Comparison of ENCODE assay signal across 8 cellular contexts in genomic region chr19:55623130-55623868, GRCh38. TPM values are rescaled to one million over a fixed set of nuclear protein-coding genes. Genes with fewer than 3 reads are reported as not detected.
DNase-seq lines count a peak whose midpoint lies in the region; ATAC-seq and TF ChIP-seq lines count a peak whose summit lies in the region.

No MANE protein-coding gene starts in this region.

- intact Hi-C loops in dorsolateral prefrontal cortex (cut with DNase I) (no loop called here), head of caudate nucleus (cut with DNase I) (no loop called here)

- peak overlapping the region; percentile 9 to 50 (median 24); a peak in 13 of 22 replicates for H3K4me2 ChIP-seq in BLaER1 treated with 17β-estradiol and CSF1 and Interleukin-3, amounts not matched to agents 10 nM and 100 nM
- H3K4me2 ChIP-seq in neural cell (ENCODE audit: low read length) = no peak overlapping the region

- peak overlapping the region in 1 of 11 experiments; percentile 18; a peak in 1 of 22 replicates for H3K9ac ChIP-seq in BLaER1 treated with 17β-estradiol and CSF1 and Interleukin-3, amounts not matched to agents 10 nM and 100 nM
- H3K9ac ChIP-seq in HUES64 (ENCODE audit: low read depth, low read length) (no peak overlapping the region), neural cell (ENCODE audit: low read length) (peak overlapping the region; percentile 87)

- TF ChIP-seq EP300 in neural cell (conservative IDR thresholded peaks at IDR 0.05; ENCODE audit: poor library complexity, severe bottlenecking) = no peak

- no peaks in the 10 kb centered on the region for H3K9me3 ChIP-seq in BLaER1 treated with 17β-estradiol and CSF1 and Interleukin-3, amounts not matched to agents 10 nM and 100 nM (replicated peaks in 1 of 11)
- H3K9me3 ChIP-seq in HUES64 (ENCODE audit: insufficient read depth, low read depth, low read length) (no peaks in the 10 kb centered on the region), neural cell (ENCODE audit: low read length) (no peaks in the 10 kb centered on the region)

- 94% methylated on average over 11 of the region's 12 CpGs for WGBS in HUES64

- no peak for TF ChIP-seq CTCF in dorsolateral prefrontal cortex (IDR thresholded peaks at IDR 0.05 in 54 of 56, conservative IDR thresholded peaks at IDR 0.05 in 2 of 56; ENCODE audit: low read depth in 1 of 56, partially characterized antibody in 56 of 56)
- no peak for TF ChIP-seq CTCF in neural cell (IDR thresholded peaks at IDR 0.05; ENCODE audit: poor library complexity, severe bottlenecking)

- H3F3A ChIP-seq in neural cell (ENCODE audit: insufficient read depth, low read length, poor library complexity, severe bottlenecking) = no peaks in the 10 kb centered on the region

- H3K9me2 ChIP-seq in neural cell (ENCODE audit: insufficient read depth, low read length) = no peaks in the 10 kb centered on the region

- H4K20me1 ChIP-seq in BLaER1 treated with 17β-estradiol and CSF1 and Interleukin-3, amounts not matched to agents 10 nM and 100 nM = peaks cover 0 to 20% (median 12%) of the 10 kb centered on the region in 11 experiments; a peak in 10 of 22 replicates
- no peaks in the 10 kb centered on the region for H4K20me1 ChIP-seq in neural cell (ENCODE audit: insufficient read depth)

- TF ChIP-seq RAD21 in neural cell (conservative IDR thresholded peaks at IDR 0.05) = no peak

- DNase-seq in dorsolateral prefrontal cortex (no peak), head of caudate nucleus (no peak)

- peak overlapping the region in 9 of 10 experiments; percentile 32 to 61 (median 55); a peak in 12 of 20 replicates for H3K4me3 ChIP-seq in BLaER1 treated with 17β-estradiol and CSF1 and Interleukin-3, amounts not matched to agents 10 nM and 100 nM
- H3K4me3 ChIP-seq in HUES64 (ENCODE audit: low read length) (peak overlapping the region; percentile 45), dorsolateral prefrontal cortex (peak overlapping the region in 41 of 59 donors; percentile 54 to 85 (median 68)), neural cell (ENCODE audit: low read length) (peak overlapping the region; percentile 73)

- H3K79me2 ChIP-seq in neural cell (replicated peaks; ENCODE audit: insufficient read depth, low read length) = peaks cover 8% of the 10 kb centered on the region

- peaks cover 28 to 40% (median 33%) of the 10 kb centered on the region in 10 experiments for H3K4me1 ChIP-seq in BLaER1 treated with 17β-estradiol and CSF1 and Interleukin-3, amounts not matched to agents 10 nM and 100 nM
- no peaks in the 10 kb centered on the region for H3K4me1 ChIP-seq in HUES64 (ENCODE audit: insufficient read depth, low read length)

- no peak for ATAC-seq in HG02623 (IDR thresholded peaks at IDR 0.05; ENCODE audit: unreplicated experiment)
- ATAC-seq in GM18517 (IDR thresholded peaks at IDR 0.05; ENCODE audit: unreplicated experiment) = no peak
- ATAC-seq in HG03571 (IDR thresholded peaks at IDR 0.05; ENCODE audit: unreplicated experiment) = no peak

- peaks cover 16 to 39% (median 22%) of the 10 kb centered on the region in 11 experiments; a peak in 19 of 22 replicates for H3K36me3 ChIP-seq in BLaER1 treated with 17β-estradiol and CSF1 and Interleukin-3, amounts not matched to agents 10 nM and 100 nM
- H3K36me3 ChIP-seq in HUES64 (ENCODE audit: insufficient read depth, low read length) (peaks cover 12% of the 10 kb centered on the region; the same call in 1 of the 2 replicates), neural cell (ENCODE audit: insufficient read depth, low read length) (no peaks in the 10 kb centered on the region)

- no peaks in the 10 kb centered on the region for H3K27me3 ChIP-seq in BLaER1 treated with 17β-estradiol and CSF1 and Interleukin-3, amounts not matched to agents 10 nM and 100 nM
- H3K27me3 ChIP-seq in HUES64 (ENCODE audit: insufficient read depth, low read length) (no peaks in the 10 kb centered on the region), dorsolateral prefrontal cortex (no peaks in the 10 kb centered on the region), neural cell (ENCODE audit: insufficient read depth, low read depth, low read length) (no peaks in the 10 kb centered on the region)

- H3K27ac ChIP-seq in BLaER1 treated with 17β-estradiol and CSF1 and Interleukin-3, amounts not matched to agents 10 nM and 100 nM = peak overlapping the region in 4 of 11 experiments; percentile 9 to 47 (median 24); a peak in 4 of 22 replicates
- H3K27ac ChIP-seq in HUES64 (ENCODE audit: low read depth, low read length) (no peak overlapping the region), dorsolateral prefrontal cortex (peak overlapping the region in 48 of 59 donors; percentile 4 to 98 (median 92)), neural cell (ENCODE audit: low read length) (peak overlapping the region; percentile 17)

- H2AFZ ChIP-seq in neural cell (ENCODE audit: low read depth, low read length) = no peak overlapping the region

TF ChIP-seq in neural cell, 6 proteins besides CTCF, POLR2A, EP300 and RAD21:
- no peak for TF ChIP-seq TAF1 (IDR thresholded peaks at IDR 0.05; ENCODE audit: low read depth)
- TF ChIP-seq MXI1 (conservative IDR thresholded peaks at IDR 0.05; ENCODE audit: poor library complexity, severe bottlenecking) = no peak
- TF ChIP-seq SMC3 (conservative IDR thresholded peaks at IDR 0.05; ENCODE audit: poor library complexity) = no peak
- no peak for TF ChIP-seq REST (IDR thresholded peaks at IDR 0.05; ENCODE audit: borderline replicate concordance)
- TF ChIP-seq POLR2AphosphoS5 (IDR thresholded peaks at IDR 0.05) = no peak
- no peak for TF ChIP-seq EZH2 (IDR thresholded peaks at IDR 0.05; ENCODE audit: borderline replicate concordance, insufficient read depth, low read length, poor library complexity, severe bottlenecking)

RNA-seq across cellular contexts. Expression of gene ZNF784, which starts 1.1 kb away (rescaled TPM):
- 7.1 TPM for polyA plus RNA-seq in HUES64 (2013, experiment 1 of 2)
- polyA plus RNA-seq in HUES64 (2013, experiment 2 of 2) = 10.1 TPM
- total RNA-seq in dorsolateral prefrontal cortex = 1 to 10 TPM; 2.2 to 7.7 (median 4.4) TPM
- 10.3 and 10.7 TPM in 2 replicates for polyA plus RNA-seq in neural cell
- 11.6 and 13.4 TPM in 2 replicates for polyA minus RNA-seq in neural cell

RNA-seq across cellular contexts. Expression of gene ZNF580, which starts 17.5 kb away (rescaled TPM):
- polyA plus RNA-seq in HUES64 (2013, experiment 1 of 2) = 15.0 TPM
- 21.9 TPM for polyA plus RNA-seq in HUES64 (2013, experiment 2 of 2)
- 10 to 100 TPM; 28.3 to 56.4 (median 40.1) TPM for total RNA-seq in dorsolateral prefrontal cortex
- polyA plus RNA-seq in neural cell = 11.7 and 17.3 TPM in 2 replicates
- polyA minus RNA-seq in neural cell = 4.4 and 5.1 TPM in 2 replicates

RNA-seq across cellular contexts. Expression of gene ZNF865, which starts 17.9 kb away (rescaled TPM):
- polyA plus RNA-seq in HUES64 (2013, experiment 1 of 2) = 8.5 TPM
- polyA plus RNA-seq in HUES64 (2013, experiment 2 of 2) = 11.0 TPM
- 10 to 100 TPM; 14.1 to 30.5 (median 19.4) TPM for total RNA-seq in dorsolateral prefrontal cortex
- polyA plus RNA-seq in neural cell = 1.7 and 2.1 TPM in 2 replicates
- 3.4 and 4.3 TPM in 2 replicates for polyA minus RNA-seq in neural cell

RNA-seq across cellular contexts. Expression of gene ZNF581, which starts 20.1 kb away (rescaled TPM):
- polyA plus RNA-seq in HUES64 (2013, experiment 1 of 2) = 34.8 TPM
- polyA plus RNA-seq in HUES64 (2013, experiment 2 of 2) = 47.0 TPM
- 10 to 100 TPM in 48 of 120 experiments, 1 to 10 TPM in 72; 5.2 to 15.2 (median 9.6) TPM for total RNA-seq in dorsolateral prefrontal cortex
- polyA plus RNA-seq in neural cell = 14.8 and 15.3 TPM in 2 replicates
- 7.6 and 12.4 TPM in 2 replicates for polyA minus RNA-seq in neural cell

RNA-seq across cellular contexts. Expression of gene ZNF524, which starts 23.2 kb away (rescaled TPM):
- 2.6 TPM for polyA plus RNA-seq in HUES64 (2013, experiment 1 of 2)
- polyA plus RNA-seq in HUES64 (2013, experiment 2 of 2) = 4.1 TPM
- total RNA-seq in dorsolateral prefrontal cortex = 10 to 100 TPM in 117 of 120 experiments, 1 to 10 TPM in 3; 8.8 to 22.8 (median 13.8) TPM
- polyA plus RNA-seq in neural cell = 3.2 and 3.9 TPM in 2 replicates
- 2.9 and 5.1 TPM in 2 replicates for polyA minus RNA-seq in neural cell
